9 cellular contexts compared by ENCODE assay signal in the genomic region with DNA sequence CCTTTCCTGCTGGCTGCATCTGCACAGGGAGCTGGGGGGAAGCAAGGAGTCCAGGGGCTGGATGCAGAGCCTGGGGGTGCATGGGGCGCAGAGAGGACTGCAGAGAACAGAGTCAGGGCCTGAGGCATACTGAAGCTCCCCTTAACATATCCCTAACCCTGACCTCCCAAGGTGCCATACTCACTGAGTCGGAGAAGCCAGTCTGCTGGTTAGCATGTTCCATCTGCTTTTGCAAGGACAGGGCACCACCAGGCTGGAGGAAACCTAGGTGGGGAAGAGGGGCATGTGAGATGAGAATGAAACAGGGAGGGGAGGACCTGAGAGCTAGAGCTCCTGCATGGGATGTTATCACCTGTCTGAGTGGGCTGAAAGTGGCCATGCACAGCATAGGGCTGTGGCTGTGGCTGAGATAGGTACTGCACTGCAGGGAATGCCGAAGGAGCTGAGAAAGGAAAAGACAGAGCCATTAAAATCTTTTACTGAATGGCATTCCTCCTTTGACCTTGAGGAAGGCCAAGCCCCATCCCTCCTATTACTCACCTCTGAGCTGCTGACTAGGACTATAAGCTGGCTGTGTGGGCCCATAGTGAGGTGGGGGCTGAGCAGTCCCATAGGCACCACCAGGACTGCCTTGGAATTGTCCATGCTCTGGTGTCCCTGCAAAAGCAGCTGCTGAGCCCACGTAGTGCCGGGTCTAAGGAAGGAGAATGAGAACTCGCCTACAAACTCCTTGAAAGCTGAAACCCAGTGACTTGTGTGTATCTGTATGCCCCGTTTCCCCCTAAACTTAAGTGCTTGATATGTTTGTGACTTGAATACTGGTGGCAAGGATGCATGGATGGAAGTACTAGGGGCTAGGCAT. TPM values are rescaled to one million over a fixed set of nuclear protein-coding genes. Genes with fewer than 3 reads are reported as not detected.
A peak's percentile ranks its signal among the peaks of the same experiment; 100 is the strongest.
DNase-seq lines count a peak whose midpoint lies in the region; ATAC-seq and TF ChIP-seq lines count a peak whose summit lies in the region.
"Had no signal": no experiment of that assay in that cellular context is flagged by ENCODE, and none has a peak within 500 bp of the region (broad histone marks: within the 10 kb centered on the region; RNA-seq: fewer than 3 reads in every experiment).

No MANE protein-coding gene starts in this region.

- H2AK5ac ChIP-seq in mesendoderm (ENCODE audit: low read length): no peak overlapping the region

- H3K4me3 Mint-ChIP-seq in activated naive CD4-positive, alpha-beta T cell treated with anti-CD3 and anti-CD28 coated beads, Interleukin-2, amount 50 U/mL, for 24 hours: peak overlapping the region; percentile 97

- H3K36me3 ChIP-seq in HUES48 (ENCODE audit: control insufficient read depth, insufficient read depth, low read length) (peaks cover 73% of the 10 kb centered on the region), mesendoderm (ENCODE audit: control insufficient read depth, insufficient read depth, low read length) (peaks cover 24% of the 10 kb centered on the region)

- H3K4me2 ChIP-seq in mesendoderm (ENCODE audit: low read length): no peak overlapping the region

- H3K18ac ChIP-seq in mesendoderm (ENCODE audit: low read length): no peak overlapping the region

- no peak for ATAC-seq in GM21360 (IDR thresholded peaks at IDR 0.05; ENCODE audit: unreplicated experiment)
- ATAC-seq: Right ventricle myocardium inferior had no signal

- peaks cover 36% of the 10 kb centered on the region for H3K79me2 ChIP-seq in mesendoderm (ENCODE audit: control insufficient read depth, insufficient read depth, low read length)

- H3K4ac ChIP-seq in mesendoderm (ENCODE audit: low read depth, low read length): no peak overlapping the region

- H2BK5ac ChIP-seq in mesendoderm (ENCODE audit: low read length): no peak overlapping the region

- intact Hi-C loops in lower leg skin (cut with DNase I; ENCODE audit: low total_unique reads): no loop called here

- no peak overlapping the region for H3K9ac ChIP-seq in HUES48 (ENCODE audit: low read depth, low read length)
- H3K9ac ChIP-seq in mesendoderm (ENCODE audit: low read length): no peak overlapping the region

- H3K27me3 ChIP-seq in HUES48 (ENCODE audit: control insufficient read depth, insufficient read depth, low read length) (no peaks in the 10 kb centered on the region), mesendoderm (ENCODE audit: insufficient read depth, low read length, poor library complexity) (no peaks in the 10 kb centered on the region)

- H3K9me3 Mint-ChIP-seq in activated naive CD4-positive, alpha-beta T cell treated with anti-CD3 and anti-CD28 coated beads, Interleukin-2, amount 50 U/mL, for 24 hours: no peaks in the 10 kb centered on the region

- no peak overlapping the region for H3K56ac ChIP-seq in mesendoderm (ENCODE audit: low read length)

- DNase-seq in COLO668 (lab: John Stamatoyannopoulos, UW; ENCODE audit: unreplicated experiment) (peak; percentile 2), mesendoderm (peak; percentile 74), NCI-H2171 treated with DMSO at 0.1 percent for 48 hours (lab: John Stamatoyannopoulos, UW) (no peak), lower leg skin (ENCODE audit: low spot score in 2 of 2) (no peak), NCI-H2171 (lab: John Stamatoyannopoulos, UW) (no peak)

- H3K36me3 Mint-ChIP-seq in activated naive CD4-positive, alpha-beta T cell treated with anti-CD3 and anti-CD28 coated beads, Interleukin-2, amount 50 U/mL, for 24 hours: peaks cover 38% of the 10 kb centered on the region

- TF ChIP-seq CTCF in lower leg skin (IDR thresholded peaks at IDR 0.05): no peak

- no peak overlapping the region for H4K8ac ChIP-seq in mesendoderm (ENCODE audit: low read depth, low read length)

- peaks cover 21% of the 10 kb centered on the region for H3K79me1 ChIP-seq in mesendoderm (ENCODE audit: low read length)

- H3K4me1 Mint-ChIP-seq in activated naive CD4-positive, alpha-beta T cell treated with anti-CD3 and anti-CD28 coated beads, Interleukin-2, amount 50 U/mL, for 24 hours: peaks cover 62% of the 10 kb centered on the region

- no peaks in the 10 kb centered on the region for H3K27me3 Mint-ChIP-seq in activated naive CD4-positive, alpha-beta T cell treated with anti-CD3 and anti-CD28 coated beads, Interleukin-2, amount 50 U/mL, for 24 hours

- no peak for TF ChIP-seq POLR2A in lower leg skin (IDR thresholded peaks at IDR 0.05)

- no peak overlapping the region for H2BK15ac ChIP-seq in mesendoderm (replicated peaks; ENCODE audit: low read depth)

- H3K4me1 ChIP-seq in HUES48 (ENCODE audit: control insufficient read depth, insufficient read depth, low read length) (peaks cover 13% of the 10 kb centered on the region; the same call in 1 of the 2 replicates), mesendoderm (ENCODE audit: control insufficient read depth, low read depth, low read length) (peaks cover 8% of the 10 kb centered on the region)

- H3K9me3 ChIP-seq in HUES48 (ENCODE audit: control insufficient read depth, insufficient read depth, low read length): no peaks in the 10 kb centered on the region

- peak overlapping the region; percentile 88 for H3K27ac Mint-ChIP-seq in activated naive CD4-positive, alpha-beta T cell treated with anti-CD3 and anti-CD28 coated beads, Interleukin-2, amount 50 U/mL, for 24 hours

- H3K23ac ChIP-seq in mesendoderm (ENCODE audit: low read length): no peak overlapping the region

- no CpG with 5 or more reads among the region's 7 CpGs for WGBS in mesendoderm (ENCODE audit: extremely low coverage, insufficient coverage, low lambda C conversion rate)
- WGBS in lower leg skin, 2 donors: 84 to 90% methylated on average over 7 of the region's 7 CpGs

- H4K5ac ChIP-seq in mesendoderm (ENCODE audit: low read length): no peak overlapping the region

- H2BK120ac ChIP-seq in mesendoderm (ENCODE audit: low read depth, low read length): no peak overlapping the region

- 0 out of 2 replicates have a peak overlapping the region, but pooled peaks have one; percentile 80 for H3K4me3 ChIP-seq in HUES48 (ENCODE audit: low read depth, low read length)
- no peak overlapping the region for H3K4me3 ChIP-seq in mesendoderm (ENCODE audit: low read length)
- no peak overlapping the region for H3K4me3 ChIP-seq in lower leg skin (ENCODE audit: low read depth, poor library complexity, severe bottlenecking)

- H3K27ac ChIP-seq in HUES48 (ENCODE audit: low read depth, low read length) (peak overlapping the region; percentile 71), mesendoderm (ENCODE audit: low read depth, low read length) (no peak overlapping the region)

RNA-seq across cellular contexts. Expression of a gene that starts 1.9 kb away (rescaled TPM):
- 58.1 TPM for polyA plus RNA-seq in mesendoderm (2013, experiment 1 of 2)
- 57.8 TPM for polyA plus RNA-seq in mesendoderm (2013, experiment 2 of 2)
- 10 to 100 TPM; 48.8 to 93.6 (median 79.3) TPM for total RNA-seq in lower leg skin

RNA-seq across cellular contexts. Expression of a gene that starts 5.8 kb away (rescaled TPM):
- polyA plus RNA-seq in mesendoderm (2013, experiment 1 of 2): 1,299 TPM
- polyA plus RNA-seq in mesendoderm (2013, experiment 2 of 2): 1,284 TPM
- total RNA-seq in lower leg skin: 100 to 1,000 TPM; 203 to 261 (median 221) TPM

RNA-seq across cellular contexts. Expression of a gene that starts 15.9 kb away (rescaled TPM):
- 13.0 TPM for polyA plus RNA-seq in mesendoderm (2013, experiment 1 of 2)
- polyA plus RNA-seq in mesendoderm (2013, experiment 2 of 2): 14.2 TPM
- total RNA-seq in lower leg skin: 10 to 100 TPM; 13.3 to 44.8 (median 22.3) TPM

RNA-seq across cellular contexts. Expression of a gene that starts 18.8 kb away (rescaled TPM):
- polyA plus RNA-seq in mesendoderm (2013, experiment 1 of 2): 11.2 TPM
- 10.6 TPM for polyA plus RNA-seq in mesendoderm (2013, experiment 2 of 2)
- total RNA-seq in lower leg skin: 1 to 10 TPM in 3 of 4 donors, under 1 TPM in 1; 0.17 to 8.0 (median 2.4) TPM

RNA-seq across cellular contexts. Expression of a gene that starts 23.1 kb away (rescaled TPM):
- 21.2 TPM for polyA plus RNA-seq in mesendoderm (2013, experiment 1 of 2)
- polyA plus RNA-seq in mesendoderm (2013, experiment 2 of 2): 18.4 TPM
- 1 to 10 TPM; 2.9 to 5.6 (median 3.8) TPM for total RNA-seq in lower leg skin

Comparison
In these comparisons a context has a peak if more than half of its experiments do, and no peak if none do; other contexts are left out.
1. DNase-seq: peak in COLO668 (single experiment) and mesendoderm (single experiment); none in NCI-H2171 treated with DMSO at 0.1 percent for 48 hours (single experiment), lower leg skin (0 of 2) and NCI-H2171 (single experiment).